ENCODE assay signal across 22 cellular contexts in genomic region chr6:99501762-99502161, GRCh38.
"Had no signal": no experiment of that assay in that cellular context is flagged by ENCODE, and none has a peak within 500 bp of the region (broad histone marks: within the 10 kb centered on the region; RNA-seq: fewer than 3 reads in every experiment).

No MANE protein-coding gene starts in this region.

- H3K4me1 ChIP-seq: right lobe of liver, tibial artery had no signal

- H3K4me3 ChIP-seq: dorsolateral prefrontal cortex, esophagus muscularis mucosa, heart left ventricle, right lobe of liver, tibial artery had no signal

- DNase-seq: activated CD4-positive, alpha-beta T cell treated with anti-CD3 and anti-CD28 coated beads, Interleukin-2, amount 50 U/mL, for 1 hour; activated CD4-positive, CD25-positive, alpha-beta regulatory T cell treated with anti-CD3 and anti-CD28 coated beads, Interleukin-2, amount 50 U/mL, for 72 hours; activated CD8-positive, alpha-beta T cell treated with anti-CD3 and anti-CD28 coated beads, Interleukin-2, amount 10 ng/mL, durations not matched to agents 7 days and 5 days; activated T-cell treated with anti-CD3 and anti-CD28 coated beads, Interleukin-2, amount 50 U/mL, for 1 hour; aorta; dorsolateral prefrontal cortex; effector memory CD8-positive, alpha-beta T cell; heart left ventricle; islet precursor cell; left colon; mesendoderm; naive B cell; nucleus accumbens; right lobe of liver; small intestine; stimulated activated CD4-positive, alpha-beta T cell treated with anti-CD3 and anti-CD28 coated beads, Interleukin-2, amount 100 ng/mL, for 24 hours; stimulated activated naive CD8-positive, alpha-beta T cell treated with anti-CD3 and anti-CD28 coated beads, Interleukin-15, amount 100 ng/mL, for 72 hours; tibial artery; WERI-Rb-1 had no signal

- H3K27ac ChIP-seq: dorsolateral prefrontal cortex, esophagus muscularis mucosa, heart left ventricle, right lobe of liver, tibial artery, WERI-Rb-1 had no signal

- H3K9me3 ChIP-seq: esophagus muscularis mucosa, heart left ventricle, right lobe of liver, tibial artery had no signal

- ATAC-seq: activated CD8-positive, alpha-beta T cell treated with anti-CD3 and anti-CD28 coated beads, Interleukin-2, amount 10 ng/mL, durations not matched to agents 7 days and 5 days; activated naive CD4-positive, alpha-beta T cell treated with anti-CD3 and anti-CD28 coated beads, Interleukin-2, amount 50 U/mL, for 72 hours; effector memory CD8-positive, alpha-beta T cell; left colon; right lobe of liver; stimulated activated effector memory CD8-positive, alpha-beta T cell treated with anti-CD3 and anti-CD28 coated beads, Interleukin-12 subunit alpha, Interleukin-12 subunit beta, amount 100 ng/mL, for 72 hours; stimulated activated naive CD8-positive, alpha-beta T cell treated with anti-CD3 and anti-CD28 coated beads, Interleukin-15, amount 100 ng/mL, for 72 hours had no signal

- H3K27me3 ChIP-seq: dorsolateral prefrontal cortex, esophagus muscularis mucosa, heart left ventricle, right lobe of liver, tibial artery had no signal
